In the genomic region with DNA sequence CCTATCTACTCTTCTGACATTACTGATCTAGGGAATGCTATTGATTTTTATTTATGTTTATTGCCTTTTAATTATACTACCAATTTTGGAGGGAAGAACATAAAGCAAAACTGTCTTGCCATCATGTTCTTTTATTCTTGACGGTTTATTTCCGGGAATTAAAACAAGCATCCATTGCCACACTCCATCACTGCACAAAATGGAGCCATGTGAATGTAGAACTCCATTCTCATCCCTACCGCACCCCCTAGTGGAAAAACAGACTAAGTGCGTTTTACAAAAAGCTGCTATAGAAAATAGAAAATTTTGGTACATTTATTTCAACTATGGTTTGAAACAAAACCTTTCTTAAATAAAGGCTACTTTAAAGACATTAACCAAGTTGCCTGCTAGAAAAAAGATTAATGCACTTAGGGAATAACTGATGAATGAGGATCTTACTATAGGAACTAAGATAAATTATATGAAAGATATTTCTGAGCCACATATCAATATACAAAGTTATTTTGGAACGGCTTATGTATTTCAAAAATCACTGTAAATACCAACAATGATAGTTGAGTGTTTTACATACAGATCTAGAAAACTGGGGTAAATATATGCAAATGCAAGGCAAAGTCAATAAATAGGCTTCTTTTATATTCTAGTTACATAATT, we compare ENCODE assay signal across 8 cellular contexts. TPM values are rescaled to one million over a fixed set of nuclear protein-coding genes. Genes with fewer than 3 reads are reported as not detected.
A peak's percentile ranks its signal among the peaks of the same experiment; 100 is the strongest.
DNase-seq lines count a peak whose midpoint lies in the region; ATAC-seq and TF ChIP-seq lines count a peak whose summit lies in the region.

No MANE protein-coding gene starts in this region.

- H3K27me3 Mint-ChIP-seq in naive thymus-derived CD8-positive, alpha-beta T cell = no peaks in the 10 kb centered on the region
- H3K27me3 Mint-ChIP-seq in activated CD4-positive, alpha-beta memory T cell treated with anti-CD3 and anti-CD28 coated beads, Interleukin-2, amount 10 ng/mL, durations not matched to agents 7 days and 5 days = no peaks in the 10 kb centered on the region

- H3K4me1 ChIP-seq in SJCRH30 = peaks cover 4% of the 10 kb centered on the region; the same call in 1 of the 2 replicates

- ATAC-seq in HG02623 (IDR thresholded peaks at IDR 0.05; ENCODE audit: unreplicated experiment) (peak; percentile 49), esophagus mucosa (peak; percentile 63)
- peak; percentile 52 to 54 for ATAC-seq in naive thymus-derived CD8-positive, alpha-beta T cell

- peaks cover 31% of the 10 kb centered on the region for H3K36me3 ChIP-seq in SJCRH30

- peaks cover 0 to 2% (median 0%) of the 10 kb centered on the region in 4 donors for H3K4me1 Mint-ChIP-seq in naive thymus-derived CD8-positive, alpha-beta T cell
- H3K4me1 Mint-ChIP-seq in activated CD4-positive, alpha-beta memory T cell treated with anti-CD3 and anti-CD28 coated beads, Interleukin-2, amount 10 ng/mL, durations not matched to agents 7 days and 5 days = peaks cover 3% of the 10 kb centered on the region

- H3K36me3 Mint-ChIP-seq in naive thymus-derived CD8-positive, alpha-beta T cell = peaks cover 0 to 43% (median 21%) of the 10 kb centered on the region in 3 donors
- peaks cover 35% of the 10 kb centered on the region for H3K36me3 Mint-ChIP-seq in activated CD4-positive, alpha-beta memory T cell treated with anti-CD3 and anti-CD28 coated beads, Interleukin-2, amount 10 ng/mL, durations not matched to agents 7 days and 5 days (ENCODE audit: low read depth)

- no peak overlapping the region for H3K27ac Mint-ChIP-seq in naive thymus-derived CD8-positive, alpha-beta T cell
- H3K27ac Mint-ChIP-seq in activated CD4-positive, alpha-beta memory T cell treated with anti-CD3 and anti-CD28 coated beads, Interleukin-2, amount 10 ng/mL, durations not matched to agents 7 days and 5 days = no peak overlapping the region

- no peak overlapping the region for H3K4me3 ChIP-seq in SJCRH30

- H3K27ac ChIP-seq in SJCRH30 = no peak overlapping the region

- POLR2A ChIA-PET in naive thymus-derived CD8-positive, alpha-beta T cell (lab: Charles Lee) = no interaction called here
- POLR2A ChIA-PET in activated CD4-positive, alpha-beta memory T cell treated with anti-CD3 and anti-CD28 coated beads, Interleukin-2, amount 10 ng/mL, durations not matched to agents 7 days and 5 days (lab: Charles Lee) = interaction anchor here (1.2 to 1.5 kb wide), 3 partner anchors 13 to 90 kb away, joined by 3 to 8 read pairs (median 3); partner anchors contain the start of gene OXCT1

- peak; percentile 55 for DNase-seq in A172 (ENCODE audit: low spot score)
- peak; percentile 76 for DNase-seq in NAMALWA (ENCODE audit: low spot score)
- peak; percentile 57 to 79 for DNase-seq in SJCRH30
- DNase-seq in naive thymus-derived CD8-positive, alpha-beta T cell = peak in 4 of 10 donors; percentile 6 to 44 (median 40)
- no peak for DNase-seq in activated CD4-positive, alpha-beta memory T cell treated with anti-CD3 and anti-CD28 coated beads, Interleukin-2, amount 10 ng/mL, durations not matched to agents 7 days and 5 days

- TF ChIP-seq CTCF in GM12872 (IDR thresholded peaks at IDR 0.05; ENCODE audit: insufficient read depth, low read depth, low read length) = peak; percentile 67

- H3K4me3 Mint-ChIP-seq in naive thymus-derived CD8-positive, alpha-beta T cell = no peak overlapping the region
- H3K4me3 Mint-ChIP-seq in activated CD4-positive, alpha-beta memory T cell treated with anti-CD3 and anti-CD28 coated beads, Interleukin-2, amount 10 ng/mL, durations not matched to agents 7 days and 5 days = no peak overlapping the region

- H3K9me3 Mint-ChIP-seq in naive thymus-derived CD8-positive, alpha-beta T cell = no peaks in the 10 kb centered on the region
- no peaks in the 10 kb centered on the region for H3K9me3 Mint-ChIP-seq in activated CD4-positive, alpha-beta memory T cell treated with anti-CD3 and anti-CD28 coated beads, Interleukin-2, amount 10 ng/mL, durations not matched to agents 7 days and 5 days

- CTCF ChIA-PET in activated CD4-positive, alpha-beta memory T cell treated with anti-CD3 and anti-CD28 coated beads, Interleukin-2, amount 10 ng/mL, durations not matched to agents 7 days and 5 days (lab: Charles Lee) = interaction anchor here (0.6 to 2.1 kb wide), 16 partner anchors 9 to 939 kb away, joined by 3 to 10 read pairs (median 4); no protein-coding TSS in a partner anchor

- H3K9me3 ChIP-seq in SJCRH30 (replicated peaks) = no peaks in the 10 kb centered on the region

- no peaks in the 10 kb centered on the region for H3K27me3 ChIP-seq in SJCRH30

RNA-seq across cellular contexts. Expression of gene OXCT1, which starts 26.6 kb away (rescaled TPM):
- 29.0 and 31.2 TPM in 2 replicates for total RNA-seq in A172 (2014; rRNA removed; shearing (Covaris generic))
- total RNA-seq in SJCRH30 (2014; rRNA removed; shearing (Covaris generic)) = 55.3 and 65.9 TPM in 2 replicates
- total RNA-seq in esophagus mucosa = 27.0 TPM
- 10 to 100 TPM; 29.9 to 31.7 TPM for total RNA-seq in naive thymus-derived CD8-positive, alpha-beta T cell
- 10 to 100 TPM; 24.5 to 27.1 (median 25.1) TPM for polyA plus RNA-seq in naive thymus-derived CD8-positive, alpha-beta T cell
- 10 to 100 TPM; 63.8 to 64.2 TPM for total RNA-seq in activated CD4-positive, alpha-beta memory T cell treated with anti-CD3 and anti-CD28 coated beads, Interleukin-2, amount 10 ng/mL, durations not matched to agents 7 days and 5 days
